In the genomic region with DNA sequence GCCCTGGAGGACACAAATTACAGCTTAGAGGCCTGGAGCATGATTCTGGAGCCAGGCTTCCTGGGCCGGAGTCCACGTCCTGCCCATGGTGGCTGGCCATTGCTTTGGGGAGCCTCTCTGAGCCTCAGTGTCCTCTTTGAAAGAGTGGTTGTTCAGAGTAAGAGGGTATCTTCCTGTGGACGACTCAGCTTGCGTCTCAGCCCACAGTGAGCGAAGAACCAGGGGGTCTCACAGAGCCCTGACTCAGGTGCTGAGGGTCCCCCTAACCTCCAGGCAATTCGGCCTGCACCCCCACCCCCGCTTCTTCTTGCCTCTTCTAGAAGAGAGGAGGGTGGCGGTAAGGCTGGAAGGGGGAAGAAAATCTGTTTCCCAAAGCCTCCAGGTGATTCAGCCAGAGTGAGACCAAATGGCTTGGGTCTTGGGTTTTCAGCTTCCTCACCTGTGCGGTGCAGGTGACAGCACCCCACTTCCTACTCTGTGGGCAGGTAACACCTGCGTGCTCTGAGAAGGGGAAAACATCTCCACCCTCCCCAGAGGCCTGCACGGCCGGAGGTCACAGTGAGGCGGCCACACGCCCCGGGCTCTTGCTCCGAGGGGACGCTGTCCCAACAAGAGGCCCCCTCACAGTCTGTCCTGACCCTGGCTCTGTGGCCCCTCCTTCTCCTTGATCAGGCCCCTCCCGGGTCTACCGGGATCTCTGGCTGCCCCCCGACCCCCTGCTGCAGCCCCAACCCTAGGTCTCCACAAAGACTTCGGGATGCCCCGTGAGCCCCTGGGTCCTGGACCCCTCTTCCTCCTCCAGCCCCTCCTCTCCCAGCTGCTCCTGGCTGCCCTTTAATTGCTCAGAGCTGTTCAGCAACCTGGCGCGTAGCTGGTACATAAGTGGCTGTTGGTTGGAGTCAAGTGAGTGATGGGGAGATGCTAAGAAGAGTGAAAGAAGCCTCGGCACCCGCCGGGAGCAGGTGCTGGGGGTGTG, we compare ENCODE assay signal across 9 cellular contexts.
A peak's percentile ranks its signal among the peaks of the same experiment; 100 is the strongest.
DNase-seq lines count a peak whose midpoint lies in the region; ATAC-seq and TF ChIP-seq lines count a peak whose summit lies in the region.
"Had no signal": no experiment of that assay in that cellular context is flagged by ENCODE, and none has a peak within 500 bp of the region (broad histone marks: within the 10 kb centered on the region; RNA-seq: fewer than 3 reads in every experiment).

No MANE protein-coding gene starts in this region.

- H2AFZ ChIP-seq in GM23248, result no peak overlapping the region

- H3K4me3 ChIP-seq in GM23248 (no peak overlapping the region), gastroesophageal sphincter (peak overlapping the region in 1 of 2 donors; percentile 4), sigmoid colon (peak overlapping the region in 1 of 4 donors; percentile 10)

- H3K4me1 ChIP-seq in GM23248 (ENCODE audit: insufficient read depth) (peaks cover 87% of the 10 kb centered on the region), gastroesophageal sphincter (peaks cover 0 to 70% (median 27%) of the 10 kb centered on the region in 3 donors), sigmoid colon (peaks cover 0 to 13% (median 5%) of the 10 kb centered on the region in 4 donors)

- no peaks in the 10 kb centered on the region for H4K20me1 ChIP-seq in GM23248 (ENCODE audit: insufficient read depth)

- TF ChIP-seq CTCF in gastroesophageal sphincter (IDR thresholded peaks at IDR 0.05) (no peak), sigmoid colon (IDR thresholded peaks at IDR 0.05) (no peak)

- H3K36me3 ChIP-seq in GM23248 (ENCODE audit: low read depth) (no peaks in the 10 kb centered on the region), gastroesophageal sphincter (no peaks in the 10 kb centered on the region), sigmoid colon (no peaks in the 10 kb centered on the region)

- peak overlapping the region; percentile 100 for H3K27ac ChIP-seq in GM23248
- peak overlapping the region in 3 of 4 donors; percentile 61 to 82 (median 71) for H3K27ac ChIP-seq in gastroesophageal sphincter
- H3K27ac ChIP-seq in sigmoid colon, result peak overlapping the region; percentile 45 to 74 (median 62)

- intact Hi-C loops in sigmoid colon (cut with DNase I), result no loop called here

- TF ChIP-seq EP300 in gastroesophageal sphincter (IDR thresholded peaks at IDR 0.05) (no peak), sigmoid colon (IDR thresholded peaks at IDR 0.05) (no peak)

- peak overlapping the region; percentile 59 for H3K4me2 ChIP-seq in GM23248 (ENCODE audit: unreplicated experiment)

- peaks cover 64% of the 10 kb centered on the region for H3F3A ChIP-seq in GM23248 (ENCODE audit: insufficient read depth)

- DNase-seq in GM23248 (no peak), RPMI8226 (peak; percentile 56), sigmoid colon (peak; percentile 61), ACHN (no peak)
- no peak for DNase-seq in stimulated activated CD4-positive, alpha-beta T cell treated with anti-CD3 and anti-CD28 coated beads, Interleukin-4, amount 100 ng/mL, for 24 hours
- DNase-seq: H7 had no signal

- H3K9me3 ChIP-seq in GM23248 (ENCODE audit: low read depth), result no peaks in the 10 kb centered on the region
- H3K9me3 ChIP-seq in gastroesophageal sphincter, result no peaks in the 10 kb centered on the region
- no peaks in the 10 kb centered on the region for H3K9me3 ChIP-seq in sigmoid colon

- no peaks in the 10 kb centered on the region; the same call in 1 of the 2 replicates for H3K79me2 ChIP-seq in GM23248 (ENCODE audit: insufficient read depth)

- in situ Hi-C loops in GM23248 (cut with MboI), result no loop called here
- in situ Hi-C loops in ACHN (cut with HindIII; ENCODE audit: low pct_ligation_motif_present, low pct_unique_long_range_greater_than_20kb, low sequenced_read_pairs), result no loop called here

- TF ChIP-seq POLR2A in gastroesophageal sphincter (IDR thresholded peaks at IDR 0.05), result no peak
- no peak for TF ChIP-seq POLR2A in sigmoid colon (IDR thresholded peaks at IDR 0.05)

- no peak for ATAC-seq in gastroesophageal sphincter
- no peak for ATAC-seq in GM21423 (IDR thresholded peaks at IDR 0.05; ENCODE audit: unreplicated experiment)
- ATAC-seq: Panc1 had no signal

- H3K9me2 ChIP-seq in GM23248 (ENCODE audit: insufficient read depth), result no peaks in the 10 kb centered on the region

- no peaks in the 10 kb centered on the region for H3K27me3 ChIP-seq in GM23248 (replicated peaks; ENCODE audit: insufficient read depth)
- H3K27me3 ChIP-seq in gastroesophageal sphincter, result no peaks in the 10 kb centered on the region
- H3K27me3 ChIP-seq in sigmoid colon, result no peaks in the 10 kb centered on the region

- 91 to 96% methylated on average over 26 to 27 of the region's 27 CpGs for WGBS in GM23248 (ENCODE audit: low coverage in 1 of 2, low lambda C conversion rate in 2 of 2, missing lambda C conversion rate in 2 of 2), 2 experiments
- WGBS in gastroesophageal sphincter (ENCODE audit: low coverage in 1 of 2), 2 donors, result 87 to 98% methylated on average over 3 to 8 of the region's 27 CpGs
- WGBS in sigmoid colon, 2 donors, result 72 to 80% methylated on average over 27 of the region's 27 CpGs

- peak overlapping the region; percentile 93 for H3K9ac ChIP-seq in GM23248

Comparison
In these comparisons a context has a peak if more than half of its experiments do, and no peak if none do; other contexts are left out.
1. DNase-seq: peak in RPMI8226 (single experiment) and sigmoid colon (single experiment); none in GM23248 (single experiment), ACHN (single experiment) and stimulated activated CD4-positive, alpha-beta T cell treated with anti-CD3 and anti-CD28 coated beads, Interleukin-4, amount 100 ng/mL, for 24 hours (single experiment).
2. Peak in every context shown above with its lines, with median percentiles within 50 percentile points of each other: H3K27ac ChIP-seq.